Comparison of ENCODE assay signal across 15 cellular contexts in genomic region chr2:157061799-157062198, GRCh38.
DNase-seq lines count a peak whose midpoint lies in the region; ATAC-seq lines count a peak whose summit lies in the region.
"Had no signal": no experiment of that assay in that cellular context is flagged by ENCODE, and none has a peak within 500 bp of the region (broad histone marks: within the 10 kb centered on the region; RNA-seq: fewer than 3 reads in every experiment).

No MANE protein-coding gene starts in this region.

- no peak overlapping the region for H2AK5ac ChIP-seq in mesendoderm (ENCODE audit: low read length)

- H3K36me3 ChIP-seq in mesendoderm (ENCODE audit: control insufficient read depth, insufficient read depth, low read length): no peaks in the 10 kb centered on the region
- H3K36me3 ChIP-seq: adrenal gland, left ventricle myocardium inferior, neutrophil had no signal

- H3K4me3 ChIP-seq in mesendoderm (ENCODE audit: low read length): no peak overlapping the region
- H3K4me3 ChIP-seq: adrenal gland, left ventricle myocardium inferior had no signal

- no peak overlapping the region for H4K5ac ChIP-seq in mesendoderm (ENCODE audit: low read length)

- no peak overlapping the region for H2BK120ac ChIP-seq in mesendoderm (ENCODE audit: low read depth, low read length)

- H3K79me1 ChIP-seq in mesendoderm (ENCODE audit: low read length): no peaks in the 10 kb centered on the region

- H3K27ac ChIP-seq in mesendoderm (ENCODE audit: low read depth, low read length): no peak overlapping the region
- H3K27ac ChIP-seq: adrenal gland, left ventricle myocardium inferior, neutrophil had no signal

- no peak for DNase-seq in NCI-H2107 (lab: John Stamatoyannopoulos, UW)
- DNase-seq in mesendoderm: no peak
- no peak for DNase-seq in stimulated activated naive CD4-positive, alpha-beta T cell (lab: John Stamatoyannopoulos, UW)
- DNase-seq in stimulated activated CD4-positive, alpha-beta T cell treated with anti-CD3 and anti-CD28 coated beads, Interleukin-2, amount 100 ng/mL, for 48 hours: no peak
- DNase-seq: adrenal gland; C1 segment of cervical spinal cord; glutamatergic neuron; left ventricle myocardium inferior; NCI-H1417; stimulated activated naive CD8-positive, alpha-beta T cell treated with anti-CD3 and anti-CD28 coated beads, Interleukin-15, amount 100 ng/mL, for 72 hours had no signal

- no peak overlapping the region for H3K4ac ChIP-seq in mesendoderm (ENCODE audit: low read depth, low read length)

- H2BK5ac ChIP-seq in mesendoderm (ENCODE audit: low read length): no peak overlapping the region

- no peaks in the 10 kb centered on the region for H3K27me3 ChIP-seq in mesendoderm (ENCODE audit: insufficient read depth, low read length, poor library complexity)
- H3K27me3 ChIP-seq: adrenal gland, neutrophil had no signal

- H3K56ac ChIP-seq in mesendoderm (ENCODE audit: low read length): no peak overlapping the region

- no peak overlapping the region for H3K9ac ChIP-seq in mesendoderm (ENCODE audit: low read length)

- no peak overlapping the region for H3K18ac ChIP-seq in mesendoderm (ENCODE audit: low read length)

- no peak overlapping the region for H3K23ac ChIP-seq in mesendoderm (ENCODE audit: low read length)

- H3K4me2 ChIP-seq in mesendoderm (ENCODE audit: low read length): no peak overlapping the region

- no peak overlapping the region for H2BK15ac ChIP-seq in mesendoderm (replicated peaks; ENCODE audit: low read depth)

- H4K8ac ChIP-seq in mesendoderm (ENCODE audit: low read depth, low read length): no peak overlapping the region

- no CpG with 5 or more reads among the region's 2 CpGs for WGBS in mesendoderm (ENCODE audit: extremely low coverage, insufficient coverage, low lambda C conversion rate)

- H3K4me1 ChIP-seq in mesendoderm (ENCODE audit: control insufficient read depth, low read depth, low read length): peaks cover 4% of the 10 kb centered on the region
- H3K4me1 ChIP-seq: left ventricle myocardium inferior had no signal

- ATAC-seq in GM18517 (IDR thresholded peaks at IDR 0.05; ENCODE audit: unreplicated experiment): peak; percentile 93
- ATAC-seq in GM21360 (IDR thresholded peaks at IDR 0.05; ENCODE audit: unreplicated experiment): peak; percentile 94
- ATAC-seq in HG02943 (IDR thresholded peaks at IDR 0.05; ENCODE audit: low read depth, unreplicated experiment): peak; percentile 94
- peak; percentile 88 for ATAC-seq in HG03565 (IDR thresholded peaks at IDR 0.05; ENCODE audit: unreplicated experiment)
- ATAC-seq: stimulated activated naive CD8-positive, alpha-beta T cell treated with anti-CD3 and anti-CD28 coated beads, Interleukin-15, amount 100 ng/mL, for 72 hours had no signal

- no peaks in the 10 kb centered on the region for H3K79me2 ChIP-seq in mesendoderm (ENCODE audit: control insufficient read depth, insufficient read depth, low read length)
